In genomic region chrX:119791437-119792231, GRCh38 we compare ENCODE assay signal across 7 cellular contexts. TPM values are rescaled to one million over a fixed set of nuclear protein-coding genes. Genes with fewer than 3 reads are reported as not detected.
A peak's percentile ranks its signal among the peaks of the same experiment; 100 is the strongest.
DNase-seq lines count a peak whose midpoint lies in the region; ATAC-seq and TF ChIP-seq lines count a peak whose summit lies in the region.

Gene RPL39 (minus strand): TSS chrX:119791630. CDS start chrX:119791576, 54 bp downstream.

- peaks cover 40% of the 10 kb centered on the region for H3K79me2 ChIP-seq in hepatocyte

- H3K36me3 ChIP-seq in hepatocyte (replicated peaks; ENCODE audit: insufficient read depth, low read depth) = no peaks in the 10 kb centered on the region

- 47% methylated on average over 57 of the region's 58 CpGs for WGBS in hepatocyte (ENCODE audit: low lambda C conversion rate, missing lambda C conversion rate)

- no peak for TF ChIP-seq CTCF in hepatocyte (IDR thresholded peaks at IDR 0.05; ENCODE audit: poor library complexity)
- TF ChIP-seq CTCF in retinal pigment epithelial cell (conservative IDR thresholded peaks at IDR 0.05; ENCODE audit: low read depth, low read length) = no peak

- ATAC-seq in GM18519 (IDR thresholded peaks at IDR 0.05; ENCODE audit: low FRiP score, unreplicated experiment) (peak; percentile 85), HG03045 (IDR thresholded peaks at IDR 0.05; ENCODE audit: unreplicated experiment) (peak; percentile 96)

- H3K27me3 ChIP-seq in hepatocyte = no peaks in the 10 kb centered on the region

- peak within 1 kb of the TSS; percentile 65 for H2AFZ ChIP-seq in hepatocyte

- H3K4me2 ChIP-seq in hepatocyte = peak within 1 kb of the TSS; percentile 80

- H3K27ac ChIP-seq in hepatocyte = peak within 1 kb of the TSS; percentile 92

- H3K9me2 ChIP-seq in hepatocyte (replicated peaks; ENCODE audit: insufficient read depth) = no peaks in the 10 kb centered on the region

- H3K4me1 ChIP-seq in hepatocyte (ENCODE audit: insufficient read depth) = no peaks in the 10 kb centered on the region

- peaks cover 37% of the 10 kb centered on the region for H4K20me1 ChIP-seq in hepatocyte (ENCODE audit: insufficient read depth, poor library complexity, severe bottlenecking)

- H3K4me3 ChIP-seq in hepatocyte (peak within 1 kb of the TSS; percentile 38), retinal pigment epithelial cell (ENCODE audit: low read length) (peak within 1 kb of the TSS; percentile 86)

- no peaks in the 10 kb centered on the region for H3K9me3 ChIP-seq in hepatocyte (ENCODE audit: low read depth)

- DNase-seq in NCI-H2081 treated with DMSO at 0.1 percent for 48 hours (lab: John Stamatoyannopoulos, UW) = peak; percentile 91
- DNase-seq in T1000 (lab: John Stamatoyannopoulos, UW) = peak; percentile 60
- peak; percentile 91 for DNase-seq in astrocyte of the hippocampus (ENCODE audit: low read depth, low spot score)
- DNase-seq in hepatocyte (ENCODE audit: low spot score) = peak; percentile 91
- peak; percentile 62 for DNase-seq in retinal pigment epithelial cell (ENCODE audit: low read depth)

RNA-seq across cellular contexts. Expression of gene RPL39, which starts in this region (rescaled TPM):
- total RNA-seq in hepatocyte = 6,564 and 8,635 TPM in 2 replicates
- polyA plus RNA-seq in hepatocyte = 647 and 687 TPM in 2 replicates

Comparison
In these comparisons a context has a peak if more than half of its experiments do, and no peak if none do; other contexts are left out.
1. Peak in every context shown above with its lines: DNase-seq, ATAC-seq, H3K4me3 ChIP-seq and H3K27ac ChIP-seq.